In the genomic region with DNA sequence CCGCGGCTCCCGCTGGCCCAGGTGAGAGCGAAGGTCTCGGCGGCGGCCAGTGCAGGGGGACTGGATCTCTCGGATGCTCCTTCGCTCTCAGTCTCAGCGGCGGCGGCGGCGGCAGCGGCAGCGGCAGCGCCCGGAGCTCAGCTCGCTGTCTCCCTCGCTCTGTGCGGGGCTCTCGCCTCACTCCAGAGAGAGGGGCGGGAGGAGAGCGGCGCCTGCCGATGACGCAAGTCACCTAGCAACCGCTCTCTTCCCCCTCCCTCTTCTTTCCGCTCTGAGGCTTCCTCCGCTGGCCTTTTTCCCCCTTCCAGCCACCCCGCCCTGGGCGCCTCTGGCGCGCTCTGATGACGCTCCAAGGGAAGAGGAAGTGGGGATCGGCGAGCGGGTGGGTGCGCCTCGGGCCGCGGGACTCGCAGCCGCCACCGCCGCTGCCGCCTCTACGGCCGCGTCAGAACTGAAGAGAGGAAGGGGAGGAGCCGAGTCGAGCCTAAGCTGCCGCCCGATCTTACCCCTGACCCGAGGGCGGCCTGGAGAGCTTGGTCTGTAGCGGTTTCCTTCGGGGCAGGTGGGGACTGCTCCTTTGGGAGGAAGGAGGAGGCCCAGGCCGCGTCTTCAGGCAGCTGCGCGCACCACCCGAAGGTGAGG, we compare ENCODE assay signal across 8 cellular contexts. TPM values are rescaled to one million over a fixed set of nuclear protein-coding genes. Genes with fewer than 3 reads are reported as not detected.
DNase-seq lines count a peak whose midpoint lies in the region; ATAC-seq and TF ChIP-seq lines count a peak whose summit lies in the region.

A gene with protein sequence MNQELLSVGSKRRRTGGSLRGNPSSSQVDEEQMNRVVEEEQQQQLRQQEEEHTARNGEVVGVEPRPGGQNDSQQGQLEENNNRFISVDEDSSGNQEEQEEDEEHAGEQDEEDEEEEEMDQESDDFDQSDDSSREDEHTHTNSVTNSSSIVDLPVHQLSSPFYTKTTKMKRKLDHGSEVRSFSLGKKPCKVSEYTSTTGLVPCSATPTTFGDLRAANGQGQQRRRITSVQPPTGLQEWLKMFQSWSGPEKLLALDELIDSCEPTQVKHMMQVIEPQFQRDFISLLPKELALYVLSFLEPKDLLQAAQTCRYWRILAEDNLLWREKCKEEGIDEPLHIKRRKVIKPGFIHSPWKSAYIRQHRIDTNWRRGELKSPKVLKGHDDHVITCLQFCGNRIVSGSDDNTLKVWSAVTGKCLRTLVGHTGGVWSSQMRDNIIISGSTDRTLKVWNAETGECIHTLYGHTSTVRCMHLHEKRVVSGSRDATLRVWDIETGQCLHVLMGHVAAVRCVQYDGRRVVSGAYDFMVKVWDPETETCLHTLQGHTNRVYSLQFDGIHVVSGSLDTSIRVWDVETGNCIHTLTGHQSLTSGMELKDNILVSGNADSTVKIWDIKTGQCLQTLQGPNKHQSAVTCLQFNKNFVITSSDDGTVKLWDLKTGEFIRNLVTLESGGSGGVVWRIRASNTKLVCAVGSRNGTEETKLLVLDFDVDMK (minus strand): TSS at position 190 of the 642 bp plus-strand sequence. CDS start 124,289 bp downstream, outside the sequence.

- peak within 1 kb of the TSS; percentile 75 to 92 (median 88) for H3K27ac ChIP-seq in right lobe of liver

- no peaks in the 10 kb centered on the region for H3K9me3 ChIP-seq in right lobe of liver

- ATAC-seq in GM19397 (IDR thresholded peaks at IDR 0.05; ENCODE audit: unreplicated experiment) (peak; percentile 83), HG03571 (IDR thresholded peaks at IDR 0.05; ENCODE audit: unreplicated experiment) (peak; percentile 83), right lobe of liver (peak; percentile 93 to 97 (median 96))

- no peaks in the 10 kb centered on the region for H3K27me3 ChIP-seq in right lobe of liver

- TF ChIP-seq POLR2A in right lobe of liver (IDR thresholded peaks at IDR 0.05), result peak; percentile 93

- H3K27me3 Mint-ChIP-seq in CD14-positive monocyte (ENCODE audit: low read depth in 3 of 3), result no peaks in the 10 kb centered on the region

- DNase-seq in CD14-positive monocyte (ENCODE audit: low spot score) (peak; percentile 99), NCI-H82 (lab: John Stamatoyannopoulos, UW) (peak; percentile 98), dermis microvascular lymphatic vessel endothelial cell (ENCODE audit: low read depth in 2 of 2) (peak; percentile 98 to 99), right lobe of liver (peak; percentile 99)
- peak; percentile 98 to 99 for DNase-seq in activated CD4-positive, alpha-beta T cell treated with anti-CD3 and anti-CD28 coated beads, Interleukin-2, amount 50 U/mL, for 48 hours
- peak; percentile 98 to 100 for DNase-seq in stimulated activated CD4-positive, alpha-beta T cell treated with anti-CD3 and anti-CD28 coated beads, Interleukin-4, amount 100 ng/mL, for 4 hours

- intact Hi-C loops in CD14-positive monocyte (cut with micrococcal nuclease), result loop anchor here (5.0 to 10.0 kb wide), 5 partner anchors 71 to 249 kb away; a partner anchor contains a TSS
- intact Hi-C loops in right lobe of liver (cut with DNase I), result no loop called here

- H3K36me3 ChIP-seq in right lobe of liver, result no peaks in the 10 kb centered on the region

- H3K9me3 Mint-ChIP-seq in CD14-positive monocyte, result peaks cover 0 to 8% (median 6%) of the 10 kb centered on the region in 7 donors

- H3K36me3 Mint-ChIP-seq in CD14-positive monocyte, result peaks cover 26 to 37% of the 10 kb centered on the region in 2 donors

- WGBS in right lobe of liver (ENCODE audit: insufficient coverage, low coverage, low lambda C conversion rate, missing lambda C conversion rate), result 0% methylated on average over 10 of the region's 63 CpGs

- H3K4me1 ChIP-seq in right lobe of liver, result peaks cover 0 to 24% (median 0%) of the 10 kb centered on the region in 4 donors

- peak within 1 kb of the TSS; percentile 97 to 100 (median 99) for H3K4me3 ChIP-seq in right lobe of liver

- TF ChIP-seq CTCF in CD14-positive monocyte (IDR thresholded peaks at IDR 0.05), result no peak
- TF ChIP-seq CTCF in right lobe of liver (IDR thresholded peaks at IDR 0.05), result no peak

- peak within 1 kb of the TSS; percentile 99 to 100 for H3K4me3 Mint-ChIP-seq in CD14-positive monocyte

- peak within 1 kb of the TSS; percentile 97 to 100 (median 100) for H3K27ac Mint-ChIP-seq in CD14-positive monocyte

- H3K4me1 Mint-ChIP-seq in CD14-positive monocyte, result peaks cover 50% of the 10 kb centered on the region

RNA-seq across cellular contexts. Expression of the gene that starts here (rescaled TPM):
- polyA plus RNA-seq in CD14-positive monocyte, result 10 to 100 TPM; 25.1 to 35.6 TPM
- total RNA-seq in dermis microvascular lymphatic vessel endothelial cell, result 42.2 and 42.5 TPM in 2 replicates
- 10 to 100 TPM; 12.9 to 25.5 (median 17.6) TPM for total RNA-seq in right lobe of liver

Comparison
In these comparisons a context has a peak if more than half of its experiments do, and no peak if none do; other contexts are left out.
1. Peak in every context shown above with its lines: DNase-seq, ATAC-seq, H3K4me3 ChIP-seq and H3K27ac ChIP-seq.
2. intact Hi-C loops: an anchor here in CD14-positive monocyte (5.0 to 10.0 kb wide); none called in right lobe of liver.